In genomic region chr3:46212101-46212500, GRCh38 we compare ENCODE assay signal across 21 cellular contexts.
"Had no signal": no experiment of that assay in that cellular context is flagged by ENCODE, and none has a peak within 500 bp of the region (broad histone marks: within the 10 kb centered on the region; RNA-seq: fewer than 3 reads in every experiment).

No MANE protein-coding gene starts in this region.

- ATAC-seq: activated CD8-positive, alpha-beta T cell treated with anti-CD3 and anti-CD28 coated beads for 36 hours; activated T-cell treated with anti-CD3 and anti-CD28 coated beads, Interleukin-2, amount 50 U/mL, for 4 hours had no signal

- DNase-seq: activated CD4-positive, alpha-beta T cell treated with anti-CD3 and anti-CD28 coated beads for 4 hours; activated CD8-positive, alpha-beta T cell treated with anti-CD3 and anti-CD28 coated beads for 36 hours; activated gamma-delta T cell; activated naive CD4-positive, alpha-beta T cell treated with anti-CD3 and anti-CD28 coated beads for 36 hours; activated T-cell treated with anti-CD3 and anti-CD28 coated beads, Interleukin-2, amount 50 U/mL, for 4 hours; amygdala; MG63; NCI-H1092 treated with DMSO at 0.1 percent for 48 hours; NCI-H1417 treated with DMSO at 0.1 percent for 48 hours; NCI-H1694; NCI-H2029; NCI-H2107; NCI-H2171 treated with DMSO at 0.1 percent for 48 hours; NCI-H226; NCI-H526; NCI-H774; NK-92 treated with Interleukin-12 subunit alpha and Interleukin-12 subunit beta, amount 100 ng/mL, for 24 hours; SJCRH30; SK-N-SH; T-helper 1 cell; WERI-Rb-1 had no signal
